ENCODE assay signal across 1 cellular context in the genomic region with DNA sequence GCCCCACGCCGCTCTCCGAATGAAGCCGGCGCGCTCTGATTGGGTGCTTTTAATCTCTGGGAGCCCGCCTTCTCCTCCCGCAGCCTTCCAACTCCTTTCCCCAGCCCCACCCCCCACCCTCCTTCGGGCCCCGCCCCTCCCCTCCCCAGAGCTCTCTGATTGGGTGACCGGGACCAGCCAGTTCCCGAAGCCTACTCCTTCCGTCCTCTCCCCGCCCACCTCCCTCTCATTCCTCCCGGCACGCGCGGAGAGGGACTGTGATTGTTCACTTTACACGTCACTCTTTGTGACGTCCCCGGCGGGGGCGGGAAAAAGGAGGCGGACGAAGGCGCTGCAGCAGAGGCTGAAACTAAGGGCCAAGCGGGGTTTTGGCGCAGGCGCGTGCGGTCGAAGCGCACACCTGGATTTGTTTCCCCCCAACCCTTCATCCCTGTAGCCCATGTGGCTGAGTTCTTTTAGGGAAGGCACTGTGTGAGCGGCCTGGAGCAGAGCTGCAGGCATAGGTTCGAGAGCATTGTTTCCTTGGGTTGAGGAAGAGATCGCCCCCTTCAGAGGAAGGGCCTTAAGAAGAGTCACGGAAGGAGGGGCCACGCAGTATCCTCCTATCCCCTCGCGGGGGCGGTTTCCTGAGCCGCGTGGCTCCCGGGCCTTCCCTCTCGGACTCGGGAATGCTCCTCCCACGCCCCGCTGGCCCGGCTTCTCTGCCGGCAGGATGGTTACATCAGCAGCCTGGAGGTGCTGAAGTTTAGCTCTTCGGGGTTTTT.
TF ChIP-seq lines count a peak whose summit lies in the region.

A gene (minus strand): TSS at position 21 of the 764 bp plus-strand sequence. CDS start 361 bp downstream, outside the sequence.

TF ChIP-seq in HepG2, 621 proteins besides CTCF, POLR2A, EP300 and RAD21 (continued from another document and continues in another):
- TF ChIP-seq, protein P1, sequence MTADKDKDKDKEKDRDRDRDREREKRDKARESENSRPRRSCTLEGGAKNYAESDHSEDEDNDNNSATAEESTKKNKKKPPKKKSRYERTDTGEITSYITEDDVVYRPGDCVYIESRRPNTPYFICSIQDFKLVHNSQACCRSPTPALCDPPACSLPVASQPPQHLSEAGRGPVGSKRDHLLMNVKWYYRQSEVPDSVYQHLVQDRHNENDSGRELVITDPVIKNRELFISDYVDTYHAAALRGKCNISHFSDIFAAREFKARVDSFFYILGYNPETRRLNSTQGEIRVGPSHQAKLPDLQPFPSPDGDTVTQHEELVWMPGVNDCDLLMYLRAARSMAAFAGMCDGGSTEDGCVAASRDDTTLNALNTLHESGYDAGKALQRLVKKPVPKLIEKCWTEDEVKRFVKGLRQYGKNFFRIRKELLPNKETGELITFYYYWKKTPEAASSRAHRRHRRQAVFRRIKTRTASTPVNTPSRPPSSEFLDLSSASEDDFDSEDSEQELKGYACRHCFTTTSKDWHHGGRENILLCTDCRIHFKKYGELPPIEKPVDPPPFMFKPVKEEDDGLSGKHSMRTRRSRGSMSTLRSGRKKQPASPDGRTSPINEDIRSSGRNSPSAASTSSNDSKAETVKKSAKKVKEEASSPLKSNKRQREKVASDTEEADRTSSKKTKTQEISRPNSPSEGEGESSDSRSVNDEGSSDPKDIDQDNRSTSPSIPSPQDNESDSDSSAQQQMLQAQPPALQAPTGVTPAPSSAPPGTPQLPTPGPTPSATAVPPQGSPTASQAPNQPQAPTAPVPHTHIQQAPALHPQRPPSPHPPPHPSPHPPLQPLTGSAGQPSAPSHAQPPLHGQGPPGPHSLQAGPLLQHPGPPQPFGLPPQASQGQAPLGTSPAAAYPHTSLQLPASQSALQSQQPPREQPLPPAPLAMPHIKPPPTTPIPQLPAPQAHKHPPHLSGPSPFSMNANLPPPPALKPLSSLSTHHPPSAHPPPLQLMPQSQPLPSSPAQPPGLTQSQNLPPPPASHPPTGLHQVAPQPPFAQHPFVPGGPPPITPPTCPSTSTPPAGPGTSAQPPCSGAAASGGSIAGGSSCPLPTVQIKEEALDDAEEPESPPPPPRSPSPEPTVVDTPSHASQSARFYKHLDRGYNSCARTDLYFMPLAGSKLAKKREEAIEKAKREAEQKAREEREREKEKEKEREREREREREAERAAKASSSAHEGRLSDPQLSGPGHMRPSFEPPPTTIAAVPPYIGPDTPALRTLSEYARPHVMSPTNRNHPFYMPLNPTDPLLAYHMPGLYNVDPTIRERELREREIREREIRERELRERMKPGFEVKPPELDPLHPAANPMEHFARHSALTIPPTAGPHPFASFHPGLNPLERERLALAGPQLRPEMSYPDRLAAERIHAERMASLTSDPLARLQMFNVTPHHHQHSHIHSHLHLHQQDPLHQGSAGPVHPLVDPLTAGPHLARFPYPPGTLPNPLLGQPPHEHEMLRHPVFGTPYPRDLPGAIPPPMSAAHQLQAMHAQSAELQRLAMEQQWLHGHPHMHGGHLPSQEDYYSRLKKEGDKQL (CRISPR knock-in tag; IDR thresholded peaks at IDR 0.05; ENCODE audit: low read depth), result no peak; the same call in 1 of the 2 replicates
- peak; percentile 14; the same call in 1 of the 2 replicates for TF ChIP-seq MEIS2 (CRISPR knock-in tag; IDR thresholded peaks at IDR 0.05)
- TF ChIP-seq, protein P2, sequence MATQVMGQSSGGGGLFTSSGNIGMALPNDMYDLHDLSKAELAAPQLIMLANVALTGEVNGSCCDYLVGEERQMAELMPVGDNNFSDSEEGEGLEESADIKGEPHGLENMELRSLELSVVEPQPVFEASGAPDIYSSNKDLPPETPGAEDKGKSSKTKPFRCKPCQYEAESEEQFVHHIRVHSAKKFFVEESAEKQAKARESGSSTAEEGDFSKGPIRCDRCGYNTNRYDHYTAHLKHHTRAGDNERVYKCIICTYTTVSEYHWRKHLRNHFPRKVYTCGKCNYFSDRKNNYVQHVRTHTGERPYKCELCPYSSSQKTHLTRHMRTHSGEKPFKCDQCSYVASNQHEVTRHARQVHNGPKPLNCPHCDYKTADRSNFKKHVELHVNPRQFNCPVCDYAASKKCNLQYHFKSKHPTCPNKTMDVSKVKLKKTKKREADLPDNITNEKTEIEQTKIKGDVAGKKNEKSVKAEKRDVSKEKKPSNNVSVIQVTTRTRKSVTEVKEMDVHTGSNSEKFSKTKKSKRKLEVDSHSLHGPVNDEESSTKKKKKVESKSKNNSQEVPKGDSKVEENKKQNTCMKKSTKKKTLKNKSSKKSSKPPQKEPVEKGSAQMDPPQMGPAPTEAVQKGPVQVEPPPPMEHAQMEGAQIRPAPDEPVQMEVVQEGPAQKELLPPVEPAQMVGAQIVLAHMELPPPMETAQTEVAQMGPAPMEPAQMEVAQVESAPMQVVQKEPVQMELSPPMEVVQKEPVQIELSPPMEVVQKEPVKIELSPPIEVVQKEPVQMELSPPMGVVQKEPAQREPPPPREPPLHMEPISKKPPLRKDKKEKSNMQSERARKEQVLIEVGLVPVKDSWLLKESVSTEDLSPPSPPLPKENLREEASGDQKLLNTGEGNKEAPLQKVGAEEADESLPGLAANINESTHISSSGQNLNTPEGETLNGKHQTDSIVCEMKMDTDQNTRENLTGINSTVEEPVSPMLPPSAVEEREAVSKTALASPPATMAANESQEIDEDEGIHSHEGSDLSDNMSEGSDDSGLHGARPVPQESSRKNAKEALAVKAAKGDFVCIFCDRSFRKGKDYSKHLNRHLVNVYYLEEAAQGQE (IDR thresholded peaks at IDR 0.05; ENCODE audit: borderline replicate concordance in 1 of 2, low read depth in 1 of 2, low read length in 2 of 2), result peak in 1 of 2 experiments; percentile 21; a peak in 1 of 4 replicates
- TF ChIP-seq SYNCRIP (IDR thresholded peaks at IDR 0.05; ENCODE audit: insufficient read depth, low read depth, low read length), result no peak
- TF ChIP-seq IKZF4 (CRISPR knock-in tag; IDR thresholded peaks at IDR 0.05; ENCODE audit: borderline replicate concordance, low read depth, not compliant biosample characterization), result peak; percentile 78
- TF ChIP-seq, protein P3, sequence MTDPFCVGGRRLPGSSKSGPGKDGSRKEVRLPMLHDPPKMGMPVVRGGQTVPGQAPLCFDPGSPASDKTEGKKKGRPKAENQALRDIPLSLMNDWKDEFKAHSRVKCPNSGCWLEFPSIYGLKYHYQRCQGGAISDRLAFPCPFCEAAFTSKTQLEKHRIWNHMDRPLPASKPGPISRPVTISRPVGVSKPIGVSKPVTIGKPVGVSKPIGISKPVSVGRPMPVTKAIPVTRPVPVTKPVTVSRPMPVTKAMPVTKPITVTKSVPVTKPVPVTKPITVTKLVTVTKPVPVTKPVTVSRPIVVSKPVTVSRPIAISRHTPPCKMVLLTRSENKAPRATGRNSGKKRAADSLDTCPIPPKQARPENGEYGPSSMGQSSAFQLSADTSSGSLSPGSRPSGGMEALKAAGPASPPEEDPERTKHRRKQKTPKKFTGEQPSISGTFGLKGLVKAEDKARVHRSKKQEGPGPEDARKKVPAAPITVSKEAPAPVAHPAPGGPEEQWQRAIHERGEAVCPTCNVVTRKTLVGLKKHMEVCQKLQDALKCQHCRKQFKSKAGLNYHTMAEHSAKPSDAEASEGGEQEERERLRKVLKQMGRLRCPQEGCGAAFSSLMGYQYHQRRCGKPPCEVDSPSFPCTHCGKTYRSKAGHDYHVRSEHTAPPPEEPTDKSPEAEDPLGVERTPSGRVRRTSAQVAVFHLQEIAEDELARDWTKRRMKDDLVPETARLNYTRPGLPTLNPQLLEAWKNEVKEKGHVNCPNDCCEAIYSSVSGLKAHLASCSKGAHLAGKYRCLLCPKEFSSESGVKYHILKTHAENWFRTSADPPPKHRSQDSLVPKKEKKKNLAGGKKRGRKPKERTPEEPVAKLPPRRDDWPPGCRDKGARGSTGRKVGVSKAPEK (CRISPR knock-in tag; IDR thresholded peaks at IDR 0.05; ENCODE audit: borderline replicate concordance), result no peak
- peak; percentile 59; the same call in 1 of the 2 replicates for TF ChIP-seq PHF21A (CRISPR knock-in tag; IDR thresholded peaks at IDR 0.05)
- 0 out of 2 replicates have a peak, but pooled peaks have one; percentile 44 for TF ChIP-seq REL (CRISPR knock-in tag; conservative IDR thresholded peaks at IDR 0.05)
- TF ChIP-seq ZFYVE20 (CRISPR knock-in tag; IDR thresholded peaks at IDR 0.05; ENCODE audit: borderline replicate concordance, low read depth), result 0 out of 2 replicates have a peak, but pooled peaks have one; percentile 77
- TF ChIP-seq FOSL2 (CRISPR knock-in tag; IDR thresholded peaks at IDR 0.05), result peak; percentile 50; the same call in 1 of the 2 replicates
- TF ChIP-seq ZNF678 (CRISPR knock-in tag; IDR thresholded peaks at IDR 0.05), result no peak
- TF ChIP-seq, protein P4, sequence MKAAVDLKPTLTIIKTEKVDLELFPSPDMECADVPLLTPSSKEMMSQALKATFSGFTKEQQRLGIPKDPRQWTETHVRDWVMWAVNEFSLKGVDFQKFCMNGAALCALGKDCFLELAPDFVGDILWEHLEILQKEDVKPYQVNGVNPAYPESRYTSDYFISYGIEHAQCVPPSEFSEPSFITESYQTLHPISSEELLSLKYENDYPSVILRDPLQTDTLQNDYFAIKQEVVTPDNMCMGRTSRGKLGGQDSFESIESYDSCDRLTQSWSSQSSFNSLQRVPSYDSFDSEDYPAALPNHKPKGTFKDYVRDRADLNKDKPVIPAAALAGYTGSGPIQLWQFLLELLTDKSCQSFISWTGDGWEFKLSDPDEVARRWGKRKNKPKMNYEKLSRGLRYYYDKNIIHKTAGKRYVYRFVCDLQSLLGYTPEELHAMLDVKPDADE (CRISPR knock-in tag; IDR thresholded peaks at IDR 0.05), result no peak
- peak; percentile 72; the same call in 1 of the 2 replicates for TF ChIP-seq SATB2 (CRISPR knock-in tag; IDR thresholded peaks at IDR 0.05)
- peak; percentile 57 for TF ChIP-seq ZNF263 (CRISPR knock-in tag; IDR thresholded peaks at IDR 0.05)
- no peak; the same call in 1 of the 2 replicates for TF ChIP-seq ZNF777 (CRISPR knock-in tag; IDR thresholded peaks at IDR 0.05)
- peak; percentile 62; the same call in 1 of the 2 replicates for TF ChIP-seq ZNF891 (CRISPR knock-in tag; IDR thresholded peaks at IDR 0.05)
- TF ChIP-seq, protein P5, sequence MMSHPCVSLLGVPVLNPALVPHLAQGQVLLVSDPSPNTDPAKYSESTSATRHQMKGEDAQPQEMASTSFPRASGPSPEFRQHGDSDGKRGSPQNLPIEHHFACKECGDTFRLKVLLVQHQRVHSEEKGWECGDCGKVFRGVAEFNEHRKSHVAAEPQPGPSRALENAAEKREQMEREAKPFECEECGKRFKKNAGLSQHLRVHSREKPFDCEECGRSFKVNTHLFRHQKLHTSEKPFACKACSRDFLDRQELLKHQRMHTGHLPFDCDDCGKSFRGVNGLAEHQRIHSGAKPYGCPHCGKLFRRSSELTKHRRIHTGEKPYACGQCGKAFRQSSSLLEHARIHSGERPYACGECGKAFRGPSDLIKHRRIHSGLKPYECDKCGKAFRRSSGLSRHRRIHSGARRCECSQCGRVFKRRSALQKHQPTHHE (CRISPR knock-in tag; IDR thresholded peaks at IDR 0.05; ENCODE audit: borderline replicate concordance), result peak; percentile 42; the same call in 1 of the 2 replicates
- TF ChIP-seq POGZ (CRISPR knock-in tag; IDR thresholded peaks at IDR 0.05), result peak; percentile 73
- 0 out of 2 replicates have a peak, but pooled peaks have one; percentile 27 for TF ChIP-seq ZNF674 (CRISPR knock-in tag; IDR thresholded peaks at IDR 0.05; ENCODE audit: low read depth)
- no peak for TF ChIP-seq MEIS1 (CRISPR knock-in tag; IDR thresholded peaks at IDR 0.05; ENCODE audit: borderline replicate concordance)
- peak; percentile 35; the same call in 1 of the 2 replicates for TF ChIP-seq ZBTB21 (CRISPR knock-in tag; IDR thresholded peaks at IDR 0.05)
- peak; percentile 84; the same call in 1 of the 2 replicates for TF ChIP-seq ZNF614 (CRISPR knock-in tag; IDR thresholded peaks at IDR 0.05; ENCODE audit: borderline replicate concordance)
- TF ChIP-seq GATAD1 (CRISPR knock-in tag; IDR thresholded peaks at IDR 0.05), result peak; percentile 44; the same call in 1 of the 2 replicates
- TF ChIP-seq ZNF343 (CRISPR knock-in tag; IDR thresholded peaks at IDR 0.05), result 0 out of 2 replicates have a peak, but pooled peaks have one; percentile 56
- TF ChIP-seq ZNF335 (CRISPR knock-in tag; IDR thresholded peaks at IDR 0.05), result 0 out of 2 replicates have a peak, but pooled peaks have one; percentile 56
- TF ChIP-seq, protein P6, sequence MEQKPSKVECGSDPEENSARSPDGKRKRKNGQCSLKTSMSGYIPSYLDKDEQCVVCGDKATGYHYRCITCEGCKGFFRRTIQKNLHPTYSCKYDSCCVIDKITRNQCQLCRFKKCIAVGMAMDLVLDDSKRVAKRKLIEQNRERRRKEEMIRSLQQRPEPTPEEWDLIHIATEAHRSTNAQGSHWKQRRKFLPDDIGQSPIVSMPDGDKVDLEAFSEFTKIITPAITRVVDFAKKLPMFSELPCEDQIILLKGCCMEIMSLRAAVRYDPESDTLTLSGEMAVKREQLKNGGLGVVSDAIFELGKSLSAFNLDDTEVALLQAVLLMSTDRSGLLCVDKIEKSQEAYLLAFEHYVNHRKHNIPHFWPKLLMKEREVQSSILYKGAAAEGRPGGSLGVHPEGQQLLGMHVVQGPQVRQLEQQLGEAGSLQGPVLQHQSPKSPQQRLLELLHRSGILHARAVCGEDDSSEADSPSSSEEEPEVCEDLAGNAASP (CRISPR knock-in tag; IDR thresholded peaks at IDR 0.05; ENCODE audit: borderline replicate concordance), result 0 out of 2 replicates have a peak, but pooled peaks have one; percentile 22
- TF ChIP-seq XRCC5 (optimal IDR thresholded peaks at IDR 0.05; ENCODE audit: low read length), result peak; percentile 38
- peak; percentile 72 for TF ChIP-seq CBX1 (IDR thresholded peaks at IDR 0.05; ENCODE audit: low read depth)
- peak; percentile 67; the same call in 1 of the 2 replicates for TF ChIP-seq SALL1 (CRISPR knock-in tag; IDR thresholded peaks at IDR 0.05)
- TF ChIP-seq ZNF282 (IDR thresholded peaks at IDR 0.05; ENCODE audit: partially characterized antibody), result no peak
- TF ChIP-seq EZH2 (conservative IDR thresholded peaks at IDR 0.05; ENCODE audit: low read depth, low read length), result no peak
- TF ChIP-seq ZNF83 (CRISPR knock-in tag; IDR thresholded peaks at IDR 0.05; ENCODE audit: borderline replicate concordance), result peak; percentile 77; the same call in 1 of the 2 replicates
- TF ChIP-seq, protein P7, sequence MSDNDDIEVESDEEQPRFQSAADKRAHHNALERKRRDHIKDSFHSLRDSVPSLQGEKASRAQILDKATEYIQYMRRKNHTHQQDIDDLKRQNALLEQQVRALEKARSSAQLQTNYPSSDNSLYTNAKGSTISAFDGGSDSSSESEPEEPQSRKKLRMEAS (IDR thresholded peaks at IDR 0.05), result peak; percentile 93
- 0 out of 2 replicates have a peak, but pooled peaks have one; percentile 58 for TF ChIP-seq ZNF136 (CRISPR knock-in tag; IDR thresholded peaks at IDR 0.05; ENCODE audit: low read depth)
- TF ChIP-seq PHF20 (CRISPR knock-in tag; IDR thresholded peaks at IDR 0.05), result peak; percentile 65; the same call in 1 of the 2 replicates
- TF ChIP-seq, protein P8, sequence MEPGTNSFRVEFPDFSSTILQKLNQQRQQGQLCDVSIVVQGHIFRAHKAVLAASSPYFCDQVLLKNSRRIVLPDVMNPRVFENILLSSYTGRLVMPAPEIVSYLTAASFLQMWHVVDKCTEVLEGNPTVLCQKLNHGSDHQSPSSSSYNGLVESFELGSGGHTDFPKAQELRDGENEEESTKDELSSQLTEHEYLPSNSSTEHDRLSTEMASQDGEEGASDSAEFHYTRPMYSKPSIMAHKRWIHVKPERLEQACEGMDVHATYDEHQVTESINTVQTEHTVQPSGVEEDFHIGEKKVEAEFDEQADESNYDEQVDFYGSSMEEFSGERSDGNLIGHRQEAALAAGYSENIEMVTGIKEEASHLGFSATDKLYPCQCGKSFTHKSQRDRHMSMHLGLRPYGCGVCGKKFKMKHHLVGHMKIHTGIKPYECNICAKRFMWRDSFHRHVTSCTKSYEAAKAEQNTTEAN (CRISPR knock-in tag; conservative IDR thresholded peaks at IDR 0.05), result 0 out of 2 replicates have a peak, but pooled peaks have one; percentile 61
- TF ChIP-seq ISL2 (CRISPR knock-in tag; IDR thresholded peaks at IDR 0.05), result peak; percentile 42; the same call in 1 of the 2 replicates
- no peak for TF ChIP-seq ZNF496 (CRISPR knock-in tag; IDR thresholded peaks at IDR 0.05; ENCODE audit: insufficient replicate concordance)
- 0 out of 2 replicates have a peak, but pooled peaks have one; percentile 39 for TF ChIP-seq KLF12 (CRISPR knock-in tag; IDR thresholded peaks at IDR 0.05; ENCODE audit: borderline replicate concordance)
